ENCODE assay signal across 13 cellular contexts in the genomic region with DNA sequence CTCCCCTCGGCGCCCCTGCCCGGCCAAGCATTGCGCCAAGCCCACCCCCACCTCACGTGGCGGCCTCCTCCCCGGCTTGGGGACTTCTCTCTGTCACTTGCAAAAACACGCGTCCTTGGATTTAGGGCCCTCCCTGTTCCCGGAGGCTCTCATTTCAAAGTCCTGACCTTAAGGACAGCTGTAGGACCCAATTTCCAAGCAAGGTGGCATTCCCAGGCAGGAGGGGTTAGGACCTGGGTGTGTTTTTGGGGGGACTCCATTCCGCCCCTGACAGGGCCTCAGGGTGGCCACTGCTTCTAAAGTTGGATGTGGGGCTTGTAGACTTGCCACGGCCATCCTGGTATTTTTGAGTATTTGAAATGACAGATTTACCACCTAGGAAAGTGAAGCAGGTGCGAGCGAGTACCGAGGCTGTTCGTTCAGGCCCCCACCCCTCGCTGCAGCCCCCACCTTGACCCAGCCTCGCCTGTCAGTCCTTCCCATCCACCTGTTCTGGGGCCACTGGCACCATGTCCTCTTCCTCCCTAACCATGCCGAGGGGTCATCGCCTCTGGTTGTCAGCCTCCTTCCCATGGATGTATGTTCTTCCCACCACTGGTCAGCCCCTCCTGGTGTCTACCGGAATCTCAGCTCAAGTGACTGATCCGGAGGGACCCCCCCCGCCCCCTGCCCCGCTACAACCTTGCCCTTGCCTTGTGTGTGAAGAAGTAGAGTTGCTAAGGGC. TPM values are rescaled to one million over a fixed set of nuclear protein-coding genes. Genes with fewer than 3 reads are reported as not detected.
DNase-seq lines count a peak whose midpoint lies in the region; ATAC-seq and TF ChIP-seq lines count a peak whose summit lies in the region.
"Had no signal": no experiment of that assay in that cellular context is flagged by ENCODE, and none has a peak within 500 bp of the region (broad histone marks: within the 10 kb centered on the region; RNA-seq: fewer than 3 reads in every experiment).

No MANE protein-coding gene starts in this region.

- H3K4me3 ChIP-seq in sigmoid colon (no peak overlapping the region), A673 (ENCODE audit: low read depth, low read length, poor library complexity, severe bottlenecking) (no peak overlapping the region)
- H3K4me3 ChIP-seq: BLaER1 had no signal

- TF ChIP-seq CTCF in C4-2B (conservative IDR thresholded peaks at IDR 0.05) (no peak), H9 (conservative IDR thresholded peaks at IDR 0.05) (no peak), glutamatergic neuron (IDR thresholded peaks at IDR 0.05; ENCODE audit: partially characterized antibody, unreplicated experiment) (no peak), sigmoid colon (IDR thresholded peaks at IDR 0.05) (no peak), A673 (conservative IDR thresholded peaks at IDR 0.05; ENCODE audit: low read depth, low read length) (no peak)

- H2BK120ac ChIP-seq in H9 (ENCODE audit: low read depth, low read length, poor library complexity, severe bottlenecking), result no peak overlapping the region

- H2BK5ac ChIP-seq in H9 (ENCODE audit: insufficient read length, low read length), result no peak overlapping the region

- H3K4me2 ChIP-seq in H9 (ENCODE audit: insufficient read depth, insufficient read length, low read length), result no peak overlapping the region
- H3K4me2 ChIP-seq: BLaER1 had no signal

- no peak overlapping the region for H3K23ac ChIP-seq in H9 (ENCODE audit: insufficient read length, low read depth, low read length)

- no peak for TF ChIP-seq POLR2A in sigmoid colon (IDR thresholded peaks at IDR 0.05)

- H3K27me3 Mint-ChIP-seq in H9 (ENCODE audit: low read depth) (peaks cover 7% of the 10 kb centered on the region; the same call in 1 of the 2 replicates), glutamatergic neuron (ENCODE audit: unreplicated experiment) (peaks cover 6% of the 10 kb centered on the region)

- H2BK12ac ChIP-seq in H9 (ENCODE audit: insufficient read length, low read depth, low read length), result no peak overlapping the region

- DNase-seq in H9 (peak; percentile 22), glutamatergic neuron (peak; percentile 8), sigmoid colon (peak; percentile 38), A673 (ENCODE audit: low spot score) (no peak)
- DNase-seq: DMS 273 treated with DMSO at 0.1 percent for 48 hours, IMR-90, NCI-H1417, NCI-H2171, NCI-H774 had no signal

- H2AFZ ChIP-seq in H9 (ENCODE audit: low read length), result no peak overlapping the region

- H3K9ac ChIP-seq in H9 (ENCODE audit: extremely low read depth, insufficient read length, low read length), result no peak overlapping the region
- H3K9ac ChIP-seq: BLaER1 had no signal

- POLR2A ChIA-PET in A673 (lab: Charles Lee; ENCODE audit: low non-redundant PET), result no interaction called here

- intact Hi-C loops in sigmoid colon (cut with DNase I), result no loop called here
- intact Hi-C loops in A673 (cut with micrococcal nuclease; ENCODE audit: unreplicated experiment), result no loop called here

- H3K36me3 Mint-ChIP-seq in H9 (ENCODE audit: insufficient read depth in 1 of 3, low read depth in 3 of 3) (0 out of 7 replicates have a peak, but pooled peaks cover 0 to 3% (median 0%) of the 10 kb centered on the region in 3 experiments), glutamatergic neuron (ENCODE audit: unreplicated experiment) (peaks cover 1% of the 10 kb centered on the region)

- H3T11ph ChIP-seq in H9 (ENCODE audit: low read length), result no peak overlapping the region

- WGBS in H9 (ENCODE audit: extremely low coverage, insufficient read length, low lambda C conversion rate), result no CpG with 5 or more reads among the region's 24 CpGs
- WGBS in sigmoid colon, 2 donors, result 74 to 84% methylated on average over 24 of the region's 24 CpGs

- H4K5ac ChIP-seq in H9 (ENCODE audit: insufficient read length, low read depth, low read length), result no peak overlapping the region

- H4K20me1 ChIP-seq in H9 (ENCODE audit: control insufficient read depth, insufficient read depth, insufficient read length), result no peaks in the 10 kb centered on the region
- H4K20me1 ChIP-seq: BLaER1 had no signal

- H3K4me3 Mint-ChIP-seq in H9, result no peak overlapping the region
- no peak overlapping the region for H3K4me3 Mint-ChIP-seq in glutamatergic neuron (ENCODE audit: unreplicated experiment)

- H3K27me3 ChIP-seq in H9 (ENCODE audit: insufficient read depth, low read length), result no peaks in the 10 kb centered on the region
- peaks cover 0 to 6% (median 0%) of the 10 kb centered on the region in 3 donors for H3K27me3 ChIP-seq in sigmoid colon
- peaks cover 40% of the 10 kb centered on the region for H3K27me3 ChIP-seq in A673 (replicated peaks; ENCODE audit: insufficient read depth, low read depth, low read length, poor library complexity)
- H3K27me3 ChIP-seq: BLaER1 had no signal

- H3K27ac Mint-ChIP-seq in H9 (no peak overlapping the region), glutamatergic neuron (ENCODE audit: unreplicated experiment) (no peak overlapping the region)

- no peak overlapping the region for H3K14ac ChIP-seq in H9 (ENCODE audit: insufficient read depth, low read length)

- no TSS peak for BruUV-seq in A673 (replicated peaks; lab: Mats Ljungman, UMichigan)

- H3K9me3 Mint-ChIP-seq in H9 (peaks cover under 1 to 1% of the 10 kb centered on the region in 2 experiments; a peak in 2 of 5 replicates), glutamatergic neuron (ENCODE audit: unreplicated experiment) (peaks cover 5% of the 10 kb centered on the region)

- H4K91ac ChIP-seq in H9 (ENCODE audit: insufficient read length, low read depth, low read length), result no peak overlapping the region

- no peak for TF ChIP-seq EP300 in sigmoid colon (IDR thresholded peaks at IDR 0.05)

- H4K8ac ChIP-seq in H9 (replicated peaks; ENCODE audit: insufficient read length, low read depth, low read length), result no peak overlapping the region

- no peaks in the 10 kb centered on the region for H3K4me1 ChIP-seq in H9 (ENCODE audit: insufficient read depth, low read length)
- no peaks in the 10 kb centered on the region for H3K4me1 ChIP-seq in sigmoid colon
- H3K4me1 ChIP-seq in A673 (ENCODE audit: insufficient read depth, low read length, poor library complexity, severe bottlenecking), result no peaks in the 10 kb centered on the region

- no peak overlapping the region for H3K4ac ChIP-seq in H9 (ENCODE audit: low read depth, low read length)

- H3K56ac ChIP-seq in H9 (ENCODE audit: insufficient read length, low read depth, low read length), result no peak overlapping the region

- no peak overlapping the region for H2BK20ac ChIP-seq in H9 (ENCODE audit: low read depth, low read length, poor library complexity, severe bottlenecking)

- CTCF ChIA-PET in A673 (lab: Charles Lee), result no interaction called here

- no peaks in the 10 kb centered on the region for H3K23me2 ChIP-seq in H9 (ENCODE audit: insufficient read length, low read depth, low read length, poor library complexity, severe bottlenecking)

- peaks cover 2 to 8% of the 10 kb centered on the region in 2 experiments; a peak in 3 of 4 replicates for H3K4me1 Mint-ChIP-seq in H9
- no peaks in the 10 kb centered on the region for H3K4me1 Mint-ChIP-seq in glutamatergic neuron (ENCODE audit: low read depth, unreplicated experiment)

- H3K27ac ChIP-seq in C4-2B (peak overlapping the region; percentile 69), H9 (ENCODE audit: insufficient read length, low read depth, low read length) (no peak overlapping the region), sigmoid colon (no peak overlapping the region), A673 (ENCODE audit: low read depth, low read length, poor library complexity, severe bottlenecking) (no peak overlapping the region)
- H3K27ac ChIP-seq: BLaER1 had no signal

- no peaks in the 10 kb centered on the region for H3K79me2 ChIP-seq in H9 (ENCODE audit: insufficient read depth, low read length)

- no peak overlapping the region for H2BK15ac ChIP-seq in H9 (ENCODE audit: low read depth, low read length)

- no peaks in the 10 kb centered on the region for H3K79me1 ChIP-seq in H9 (ENCODE audit: insufficient read depth, low read depth, low read length, poor library complexity, severe bottlenecking)

- H2AK5ac ChIP-seq in H9 (ENCODE audit: insufficient read length, low read length), result no peak overlapping the region

- H3K18ac ChIP-seq in H9 (ENCODE audit: insufficient read length, low read depth, low read length), result no peak overlapping the region

- H3K9me3 ChIP-seq in H9 (ENCODE audit: control insufficient read depth, low read depth, low read length) (no peaks in the 10 kb centered on the region), sigmoid colon (no peaks in the 10 kb centered on the region), A673 (ENCODE audit: low read depth, low read length, poor library complexity, severe bottlenecking) (no peaks in the 10 kb centered on the region)

- no peak for ATAC-seq in GM21447 (IDR thresholded peaks at IDR 0.05; ENCODE audit: unreplicated experiment)
- no peak for ATAC-seq in GM21723 (IDR thresholded peaks at IDR 0.05; ENCODE audit: unreplicated experiment)

- H3K36me3 ChIP-seq in sigmoid colon, result no peaks in the 10 kb centered on the region
- H3K36me3 ChIP-seq in A673 (ENCODE audit: insufficient read depth, low read length, poor library complexity, severe bottlenecking), result no peaks in the 10 kb centered on the region
- H3K36me3 ChIP-seq: BLaER1 had no signal

RNA-seq across cellular contexts. Expression of a gene that starts 52.4 kb away (rescaled TPM):
- total RNA-seq in H9 (2021) (67.3 and 68.9 TPM in 2 replicates), glutamatergic neuron (ENCODE audit: unreplicated experiment) (40.0 TPM), sigmoid colon (10 to 100 TPM; 32.4 to 59.4 (median 49.2) TPM), A673 (2021) (89.5 and 102 TPM in 2 replicates)
- 10 to 100 TPM; 65.9 to 77.9 (median 70.9) TPM for polyA plus RNA-seq in sigmoid colon

RNA-seq across cellular contexts. Expression of a gene that starts 54.0 kb away (rescaled TPM):
- 62.5 and 63.7 TPM in 2 replicates for total RNA-seq in H9 (2021)
- total RNA-seq in glutamatergic neuron (ENCODE audit: unreplicated experiment), result 40.3 TPM
- total RNA-seq in sigmoid colon, result 10 to 100 TPM; 34.9 to 82.6 (median 55.4) TPM
- 100 to 1,000 TPM in 2 of 3 donors, 10 to 100 TPM in 1; 94.0 to 156 (median 111) TPM for polyA plus RNA-seq in sigmoid colon
- 69.4 and 72.8 TPM in 2 replicates for total RNA-seq in A673 (2021)
